ENCODE assay signal across 1 cellular context in the genomic region with DNA sequence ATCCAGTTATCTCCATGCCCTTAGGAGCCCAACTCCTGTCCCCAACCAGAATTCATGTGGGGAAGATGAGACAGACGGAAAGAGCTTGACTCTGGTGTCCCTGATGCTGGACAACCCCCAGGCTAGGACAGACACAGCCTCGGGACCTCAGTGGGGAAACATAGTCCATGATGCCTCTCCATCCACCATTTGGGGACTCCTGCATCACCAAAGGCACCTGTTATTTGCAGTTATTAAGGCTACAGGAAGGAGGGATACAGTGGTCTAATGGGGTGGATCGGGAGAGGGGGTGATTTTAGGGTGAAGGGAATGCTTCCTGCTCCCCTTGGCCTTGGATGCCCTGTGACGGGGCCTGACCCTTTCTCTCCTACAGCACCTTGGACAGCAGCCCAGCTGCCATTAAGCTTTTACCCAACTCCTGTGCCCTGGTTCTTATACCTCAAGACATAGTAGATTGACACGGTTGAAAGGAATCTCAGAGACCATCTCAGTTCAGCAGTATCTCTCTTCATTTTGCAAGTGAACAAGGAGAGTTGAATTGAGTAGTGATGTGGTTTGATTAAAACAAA.
A peak's percentile ranks its signal among the peaks of the same experiment; 100 is the strongest.
TF ChIP-seq lines count a peak whose summit lies in the region.

No MANE protein-coding gene starts in this region.

TF ChIP-seq in GM23338, 12 proteins besides CTCF, POLR2A, EP300 and RAD21 (continued from another document):
- TF ChIP-seq, protein P1, sequence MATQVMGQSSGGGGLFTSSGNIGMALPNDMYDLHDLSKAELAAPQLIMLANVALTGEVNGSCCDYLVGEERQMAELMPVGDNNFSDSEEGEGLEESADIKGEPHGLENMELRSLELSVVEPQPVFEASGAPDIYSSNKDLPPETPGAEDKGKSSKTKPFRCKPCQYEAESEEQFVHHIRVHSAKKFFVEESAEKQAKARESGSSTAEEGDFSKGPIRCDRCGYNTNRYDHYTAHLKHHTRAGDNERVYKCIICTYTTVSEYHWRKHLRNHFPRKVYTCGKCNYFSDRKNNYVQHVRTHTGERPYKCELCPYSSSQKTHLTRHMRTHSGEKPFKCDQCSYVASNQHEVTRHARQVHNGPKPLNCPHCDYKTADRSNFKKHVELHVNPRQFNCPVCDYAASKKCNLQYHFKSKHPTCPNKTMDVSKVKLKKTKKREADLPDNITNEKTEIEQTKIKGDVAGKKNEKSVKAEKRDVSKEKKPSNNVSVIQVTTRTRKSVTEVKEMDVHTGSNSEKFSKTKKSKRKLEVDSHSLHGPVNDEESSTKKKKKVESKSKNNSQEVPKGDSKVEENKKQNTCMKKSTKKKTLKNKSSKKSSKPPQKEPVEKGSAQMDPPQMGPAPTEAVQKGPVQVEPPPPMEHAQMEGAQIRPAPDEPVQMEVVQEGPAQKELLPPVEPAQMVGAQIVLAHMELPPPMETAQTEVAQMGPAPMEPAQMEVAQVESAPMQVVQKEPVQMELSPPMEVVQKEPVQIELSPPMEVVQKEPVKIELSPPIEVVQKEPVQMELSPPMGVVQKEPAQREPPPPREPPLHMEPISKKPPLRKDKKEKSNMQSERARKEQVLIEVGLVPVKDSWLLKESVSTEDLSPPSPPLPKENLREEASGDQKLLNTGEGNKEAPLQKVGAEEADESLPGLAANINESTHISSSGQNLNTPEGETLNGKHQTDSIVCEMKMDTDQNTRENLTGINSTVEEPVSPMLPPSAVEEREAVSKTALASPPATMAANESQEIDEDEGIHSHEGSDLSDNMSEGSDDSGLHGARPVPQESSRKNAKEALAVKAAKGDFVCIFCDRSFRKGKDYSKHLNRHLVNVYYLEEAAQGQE (IDR thresholded peaks at IDR 0.05; ENCODE audit: unreplicated experiment), result peak; percentile 80
- TF ChIP-seq, protein P2, sequence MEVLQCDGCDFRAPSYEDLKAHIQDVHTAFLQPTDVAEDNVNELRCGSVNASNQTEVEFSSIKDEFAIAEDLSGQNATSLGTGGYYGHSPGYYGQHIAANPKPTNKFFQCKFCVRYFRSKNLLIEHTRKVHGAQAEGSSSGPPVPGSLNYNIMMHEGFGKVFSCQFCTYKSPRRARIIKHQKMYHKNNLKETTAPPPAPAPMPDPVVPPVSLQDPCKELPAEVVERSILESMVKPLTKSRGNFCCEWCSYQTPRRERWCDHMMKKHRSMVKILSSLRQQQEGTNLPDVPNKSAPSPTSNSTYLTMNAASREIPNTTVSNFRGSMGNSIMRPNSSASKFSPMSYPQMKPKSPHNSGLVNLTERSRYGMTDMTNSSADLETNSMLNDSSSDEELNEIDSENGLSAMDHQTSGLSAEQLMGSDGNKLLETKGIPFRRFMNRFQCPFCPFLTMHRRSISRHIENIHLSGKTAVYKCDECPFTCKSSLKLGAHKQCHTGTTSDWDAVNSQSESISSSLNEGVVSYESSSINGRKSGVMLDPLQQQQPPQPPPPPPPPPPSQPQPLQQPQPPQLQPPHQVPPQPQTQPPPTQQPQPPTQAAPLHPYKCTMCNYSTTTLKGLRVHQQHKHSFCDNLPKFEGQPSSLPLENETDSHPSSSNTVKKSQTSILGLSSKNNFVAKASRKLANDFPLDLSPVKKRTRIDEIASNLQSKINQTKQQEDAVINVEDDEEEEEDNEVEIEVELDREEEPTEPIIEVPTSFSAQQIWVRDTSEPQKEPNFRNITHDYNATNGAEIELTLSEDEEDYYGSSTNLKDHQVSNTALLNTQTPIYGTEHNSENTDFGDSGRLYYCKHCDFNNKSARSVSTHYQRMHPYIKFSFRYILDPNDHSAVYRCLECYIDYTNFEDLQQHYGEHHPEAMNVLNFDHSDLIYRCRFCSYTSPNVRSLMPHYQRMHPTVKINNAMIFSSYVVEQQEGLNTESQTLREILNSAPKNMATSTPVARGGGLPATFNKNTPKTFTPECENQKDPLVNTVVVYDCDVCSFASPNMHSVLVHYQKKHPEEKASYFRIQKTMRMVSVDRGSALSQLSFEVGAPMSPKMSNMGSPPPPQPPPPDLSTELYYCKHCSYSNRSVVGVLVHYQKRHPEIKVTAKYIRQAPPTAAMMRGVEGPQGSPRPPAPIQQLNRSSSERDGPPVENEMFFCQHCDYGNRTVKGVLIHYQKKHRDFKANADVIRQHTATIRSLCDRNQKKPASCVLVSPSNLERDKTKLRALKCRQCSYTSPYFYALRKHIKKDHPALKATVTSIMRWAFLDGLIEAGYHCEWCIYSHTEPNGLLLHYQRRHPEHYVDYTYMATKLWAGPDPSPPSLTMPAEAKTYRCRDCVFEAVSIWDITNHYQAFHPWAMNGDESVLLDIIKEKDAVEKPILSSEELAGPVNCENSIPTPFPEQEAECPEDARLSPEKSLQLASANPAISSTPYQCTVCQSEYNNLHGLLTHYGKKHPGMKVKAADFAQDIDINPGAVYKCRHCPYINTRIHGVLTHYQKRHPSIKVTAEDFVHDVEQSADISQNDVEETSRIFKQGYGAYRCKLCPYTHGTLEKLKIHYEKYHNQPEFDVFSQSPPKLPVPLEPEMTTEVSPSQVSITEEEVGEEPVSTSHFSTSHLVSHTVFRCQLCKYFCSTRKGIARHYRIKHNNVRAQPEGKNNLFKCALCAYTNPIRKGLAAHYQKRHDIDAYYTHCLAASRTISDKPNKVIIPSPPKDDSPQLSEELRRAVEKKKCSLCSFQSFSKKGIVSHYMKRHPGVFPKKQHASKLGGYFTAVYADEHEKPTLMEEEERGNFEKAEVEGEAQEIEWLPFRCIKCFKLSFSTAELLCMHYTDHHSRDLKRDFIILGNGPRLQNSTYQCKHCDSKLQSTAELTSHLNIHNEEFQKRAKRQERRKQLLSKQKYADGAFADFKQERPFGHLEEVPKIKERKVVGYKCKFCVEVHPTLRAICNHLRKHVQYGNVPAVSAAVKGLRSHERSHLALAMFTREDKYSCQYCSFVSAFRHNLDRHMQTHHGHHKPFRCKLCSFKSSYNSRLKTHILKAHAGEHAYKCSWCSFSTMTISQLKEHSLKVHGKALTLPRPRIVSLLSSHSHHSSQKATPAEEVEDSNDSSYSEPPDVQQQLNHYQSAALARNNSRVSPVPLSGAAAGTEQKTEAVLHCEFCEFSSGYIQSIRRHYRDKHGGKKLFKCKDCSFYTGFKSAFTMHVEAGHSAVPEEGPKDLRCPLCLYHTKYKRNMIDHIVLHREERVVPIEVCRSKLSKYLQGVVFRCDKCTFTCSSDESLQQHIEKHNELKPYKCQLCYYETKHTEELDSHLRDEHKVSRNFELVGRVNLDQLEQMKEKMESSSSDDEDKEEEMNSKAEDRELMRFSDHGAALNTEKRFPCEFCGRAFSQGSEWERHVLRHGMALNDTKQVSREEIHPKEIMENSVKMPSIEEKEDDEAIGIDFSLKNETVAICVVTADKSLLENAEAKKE (CRISPR knock-in tag; IDR thresholded peaks at IDR 0.05), result no peak
- TF ChIP-seq CREB1 (CRISPR knock-in tag; IDR thresholded peaks at IDR 0.05; ENCODE audit: low read depth) (no peak), EZH2phosphoT487 (IDR thresholded peaks at IDR 0.05; ENCODE audit: unreplicated experiment) (no peak)
- TF ChIP-seq, protein P3, sequence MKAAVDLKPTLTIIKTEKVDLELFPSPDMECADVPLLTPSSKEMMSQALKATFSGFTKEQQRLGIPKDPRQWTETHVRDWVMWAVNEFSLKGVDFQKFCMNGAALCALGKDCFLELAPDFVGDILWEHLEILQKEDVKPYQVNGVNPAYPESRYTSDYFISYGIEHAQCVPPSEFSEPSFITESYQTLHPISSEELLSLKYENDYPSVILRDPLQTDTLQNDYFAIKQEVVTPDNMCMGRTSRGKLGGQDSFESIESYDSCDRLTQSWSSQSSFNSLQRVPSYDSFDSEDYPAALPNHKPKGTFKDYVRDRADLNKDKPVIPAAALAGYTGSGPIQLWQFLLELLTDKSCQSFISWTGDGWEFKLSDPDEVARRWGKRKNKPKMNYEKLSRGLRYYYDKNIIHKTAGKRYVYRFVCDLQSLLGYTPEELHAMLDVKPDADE (IDR thresholded peaks at IDR 0.05), result no peak
